11 cellular contexts compared by ENCODE assay signal in the genomic region with DNA sequence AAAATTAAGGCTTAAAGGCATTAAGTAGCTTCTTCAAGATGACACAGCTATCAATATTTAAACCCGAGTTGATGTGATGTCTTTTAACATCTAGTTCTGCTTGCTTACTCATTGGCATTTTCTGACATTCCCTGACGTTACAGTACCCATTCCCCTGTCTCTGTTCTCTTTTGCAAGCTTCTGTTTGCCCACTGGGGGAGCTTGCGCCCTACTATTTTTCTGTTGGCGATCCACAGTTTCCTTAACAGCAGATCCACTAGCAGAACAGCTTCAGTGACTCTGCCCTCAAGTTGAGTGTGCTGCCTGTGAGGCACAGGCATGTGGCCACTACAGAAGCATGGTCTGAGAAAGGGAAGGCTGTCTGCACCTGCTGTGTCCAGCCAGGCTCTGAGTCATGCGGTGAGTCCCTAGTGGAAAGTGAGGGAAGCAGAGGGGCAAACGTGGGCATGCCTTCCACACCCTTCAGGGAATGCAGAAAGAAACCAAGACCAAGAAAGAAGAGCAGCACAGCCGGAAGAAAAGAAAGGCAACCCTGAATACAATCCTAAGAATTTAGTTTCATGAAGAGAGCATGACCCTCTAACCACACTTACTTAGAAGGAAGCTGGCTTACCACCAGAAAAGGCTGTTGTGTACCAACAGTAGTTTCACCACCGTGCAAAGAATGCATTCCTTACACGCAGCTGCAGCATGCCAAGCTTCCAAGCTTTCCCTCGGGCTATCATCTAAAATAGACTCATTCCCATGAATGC.
A peak's percentile ranks its signal among the peaks of the same experiment; 100 is the strongest.
DNase-seq lines count a peak whose midpoint lies in the region; ATAC-seq, FAIRE-seq and TF ChIP-seq lines count a peak whose summit lies in the region.
"Had no signal": no experiment of that assay in that cellular context is flagged by ENCODE, and none has a peak within 500 bp of the region (broad histone marks: within the 10 kb centered on the region; RNA-seq: fewer than 3 reads in every experiment).

No MANE protein-coding gene starts in this region.

- no peaks in the 10 kb centered on the region for H3K27me3 ChIP-seq in SJSA1 (replicated peaks)

- TF ChIP-seq CTCF in D721Med (IDR thresholded peaks at IDR 0.05; ENCODE audit: insufficient read depth, missing control alignments): no peak

- H3K9me3 ChIP-seq in SJSA1 (replicated peaks): no peaks in the 10 kb centered on the region

- no peak overlapping the region for H3K4me3 ChIP-seq in SJSA1
- H3K4me3 ChIP-seq: coronary artery had no signal

- DNase-seq in Right ventricle myocardium superior (no peak), Right ventricle myocardium inferior (ENCODE audit: missing footprints) (no peak), SJSA1 (ENCODE audit: low read depth in 1 of 2, low spot score in 2 of 2) (peak; percentile 87 to 95), iPS-NIHi7 (ENCODE audit: extremely low spot score) (peak; percentile 37), urothelium cell line (ENCODE audit: low spot score) (peak; percentile 78), posterior vena cava (ENCODE audit: low spot score) (no peak), D721Med (ENCODE audit: insufficient read length, low spot score) (no peak)
- no peak for DNase-seq in activated CD4-positive, alpha-beta T cell treated with anti-CD3 and anti-CD28 coated beads for 4 hours
- DNase-seq: activated T-cell treated with anti-CD3 and anti-CD28 coated beads, Interleukin-2, amount 50 U/mL, for 1 hour had no signal

- H3K4me1 ChIP-seq in SJSA1 (replicated peaks): peaks cover 57% of the 10 kb centered on the region
- H3K4me1 ChIP-seq: parathyroid adenoma had no signal

- no peaks in the 10 kb centered on the region for H3K36me3 ChIP-seq in SJSA1

- H3K27ac ChIP-seq in SJSA1: peak overlapping the region; percentile 87
- H3K27ac ChIP-seq: coronary artery, parathyroid adenoma had no signal

- FAIRE-seq in urothelium cell line (lab: Jason Lieb, UNC) (no peak), D721Med (lab: Jason Lieb, UNC) (no peak)

- ATAC-seq in Right ventricle myocardium superior (ENCODE audit: poor library complexity) (peak; percentile 36), Right ventricle myocardium inferior (no peak)

- intact Hi-C loops in Right ventricle myocardium superior (cut with DNase I) (no loop called here), Right ventricle myocardium inferior (cut with DNase I) (loop anchor here (10.0 kb wide), 1 partner anchor 93 kb away; no protein-coding TSS in a partner anchor), posterior vena cava (cut with DNase I) (no loop called here)

Comparison
In these comparisons a context has a peak if more than half of its experiments do, and no peak if none do; other contexts are left out.
1. DNase-seq: peak in SJSA1 (2 of 2), iPS-NIHi7 (single experiment) and urothelium cell line (single experiment); none in Right ventricle myocardium superior (single experiment), Right ventricle myocardium inferior (single experiment), posterior vena cava (single experiment), activated CD4-positive, alpha-beta T cell treated with anti-CD3 and anti-CD28 coated beads for 4 hours (0 of 2) and D721Med (single experiment).